In the genomic region with DNA sequence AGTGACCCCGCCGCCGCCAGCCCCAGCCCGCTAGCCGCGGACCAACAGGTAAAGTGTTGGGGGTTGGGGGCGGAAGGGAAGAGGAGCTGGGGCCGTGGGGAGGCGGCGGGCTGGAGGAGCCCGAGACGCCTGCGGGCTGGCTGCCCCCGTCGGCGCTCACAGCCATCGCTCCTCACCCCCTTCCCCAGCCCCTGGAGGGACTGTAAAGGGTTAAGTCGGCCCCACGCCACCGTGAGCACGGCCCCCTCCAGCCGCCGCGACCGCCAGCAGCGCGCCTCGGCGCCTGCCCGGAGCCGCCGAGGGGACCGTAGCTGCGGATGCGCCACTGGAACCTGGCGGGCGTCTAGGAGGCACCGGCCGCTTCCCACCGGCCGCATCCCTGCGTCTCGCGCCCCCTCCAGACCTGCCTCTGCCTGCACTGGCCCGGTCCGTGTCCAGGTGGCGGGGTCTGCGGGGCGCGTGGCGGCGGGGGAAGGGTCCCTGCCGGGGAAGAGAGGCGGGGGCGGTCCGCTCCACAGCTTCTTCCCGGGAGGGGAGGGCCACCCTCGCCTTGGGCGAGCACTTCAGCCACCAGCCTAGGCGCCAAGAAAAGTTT, we compare ENCODE assay signal across 7 cellular contexts. TPM values are rescaled to one million over a fixed set of nuclear protein-coding genes. Genes with fewer than 3 reads are reported as not detected.
DNase-seq lines count a peak whose midpoint lies in the region; ATAC-seq and TF ChIP-seq lines count a peak whose summit lies in the region.

No MANE protein-coding gene starts in this region.

- peak; percentile 13 for ATAC-seq in HG02759 (IDR thresholded peaks at IDR 0.05; ENCODE audit: unreplicated experiment)
- no peak for ATAC-seq in GM18870 (IDR thresholded peaks at IDR 0.05; ENCODE audit: unreplicated experiment)

- TF ChIP-seq CTCF in GM13977 (IDR thresholded peaks at IDR 0.05; ENCODE audit: extremely low read depth, insufficient read depth, missing control alignments) (no peak), MCF 10A (IDR thresholded peaks at IDR 0.05; ENCODE audit: unreplicated experiment) (no peak), kidney epithelial cell (IDR thresholded peaks at IDR 0.05; ENCODE audit: insufficient read depth, low read length, poor library complexity, severe bottlenecking) (no peak)

- no peak overlapping the region for H3K27ac Mint-ChIP-seq in MCF 10A (ENCODE audit: low read depth, unreplicated experiment)

- H3K36me3 ChIP-seq in kidney epithelial cell (ENCODE audit: control insufficient read depth, insufficient read depth, low read length) = no peaks in the 10 kb centered on the region

- H3K9me3 Mint-ChIP-seq in MCF 10A (ENCODE audit: unreplicated experiment) = no peaks in the 10 kb centered on the region

- intact Hi-C loops in MCF 10A (cut with micrococcal nuclease) = loop anchor here (1.0 to 5.0 kb wide), 4 partner anchors 49 to 161 kb away; no protein-coding TSS in a partner anchor

- no peaks in the 10 kb centered on the region for H3K27me3 ChIP-seq in kidney epithelial cell (ENCODE audit: control insufficient read depth, insufficient read depth, low read length)

- in situ Hi-C loops in GM13977 (cut with MboI; ENCODE audit: low pct_unique_long_range_greater_than_20kb, low sequenced_read_pairs, unreplicated experiment) = no loop called here

- CTCF ChIA-PET in MCF 10A (lab: Yijun Ruan, JAX) = interaction anchor here (0.6 to 2.9 kb wide), 12 partner anchors 9 to 382 kb away, joined by 3 to 17 read pairs (median 4); a partner anchor contains a TSS

- POLR2A ChIA-PET in MCF 10A (lab: Yijun Ruan, JAX) = interaction anchor here (0.7 to 1.7 kb wide), 4 partner anchors 9 to 540 kb away, joined by 3 to 9 read pairs (median 4); a partner anchor contains a TSS

- no TSS peak for BruUV-seq in MCF 10A (replicated peaks; lab: Mats Ljungman, UMichigan)

- H3K36me3 Mint-ChIP-seq in MCF 10A (ENCODE audit: insufficient read depth, unreplicated experiment) = no peaks in the 10 kb centered on the region

- peak overlapping the region; percentile 77 for H3K4me3 Mint-ChIP-seq in MCF 10A (ENCODE audit: unreplicated experiment)

- H3K4me3 ChIP-seq in kidney epithelial cell (ENCODE audit: low read depth, low read length) = peak overlapping the region; percentile 55

- DNase-seq in GM13977 (ENCODE audit: low spot score) (peak; percentile 64), NCI-H748 treated with DMSO at 0.1 percent for 48 hours (lab: John Stamatoyannopoulos, UW) (peak; percentile 1), MCF 10A (ENCODE audit: unreplicated experiment) (no peak), kidney epithelial cell (ENCODE audit: low read depth) (no peak)
- peak; percentile 43 for DNase-seq in stimulated activated CD8-positive, alpha-beta memory T cell treated with anti-CD3 and anti-CD28 coated beads, Interleukin-4, amount 100 ng/mL, for 48 hours

- peaks cover 11% of the 10 kb centered on the region for H3K27me3 Mint-ChIP-seq in MCF 10A (ENCODE audit: insufficient read depth, unreplicated experiment)

- peaks cover 4% of the 10 kb centered on the region for H3K4me1 Mint-ChIP-seq in MCF 10A (ENCODE audit: insufficient read depth, unreplicated experiment)

RNA-seq across cellular contexts. Expression of a gene that starts 0.5 kb away (rescaled TPM):
- total RNA-seq in MCF 10A (2022) = 0.47 and 1.3 TPM in 2 replicates
- total RNA-seq in kidney epithelial cell = 1.3 and 1.8 TPM in 2 replicates

Comparison
In these comparisons a context has a peak if more than half of its experiments do, and no peak if none do; other contexts are left out.
1. DNase-seq: peak in GM13977 (single experiment), NCI-H748 treated with DMSO at 0.1 percent for 48 hours (single experiment) and stimulated activated CD8-positive, alpha-beta memory T cell treated with anti-CD3 and anti-CD28 coated beads, Interleukin-4, amount 100 ng/mL, for 48 hours (single experiment); none in MCF 10A (single experiment) and kidney epithelial cell (single experiment).